1 cellular context compared by ENCODE assay signal in the genomic region with DNA sequence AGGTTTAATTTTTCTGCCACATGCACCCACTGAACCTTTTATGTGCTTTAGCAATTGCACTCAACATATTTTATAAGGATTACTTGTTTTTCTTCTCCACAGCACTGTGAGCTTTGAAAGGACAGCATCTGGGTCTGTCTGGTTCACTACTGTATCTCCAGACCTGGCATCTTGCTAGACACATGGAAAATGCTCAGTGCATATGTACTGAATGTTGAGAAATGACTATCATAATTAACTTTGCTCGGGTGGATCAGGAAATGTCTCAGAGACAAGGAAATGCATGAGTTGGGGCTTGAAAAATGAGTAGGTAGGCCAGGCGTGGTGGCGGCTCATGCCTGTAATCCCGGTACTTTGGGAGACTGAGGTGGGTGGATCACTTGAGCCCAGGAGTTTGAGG.
TF ChIP-seq lines count a peak whose summit lies in the region.

No MANE protein-coding gene starts in this region.

TF ChIP-seq in HepG2, 621 proteins besides CTCF, POLR2A, EP300 and RAD21:
- no peak for TF ChIP-seq PRDM4 (CRISPR knock-in tag; IDR thresholded peaks at IDR 0.05; ENCODE audit: borderline replicate concordance)
- TF ChIP-seq FOXA3 (CRISPR knock-in tag; IDR thresholded peaks at IDR 0.05): no peak
- no peak for TF ChIP-seq CREB3 (CRISPR knock-in tag; IDR thresholded peaks at IDR 0.05)
- no peak for TF ChIP-seq TEAD3 (CRISPR knock-in tag; optimal IDR thresholded peaks at IDR 0.05; ENCODE audit: borderline replicate concordance)
- no peak for TF ChIP-seq BORCS8-MEF2B (CRISPR knock-in tag; IDR thresholded peaks at IDR 0.05)
- TF ChIP-seq LCORL (IDR thresholded peaks at IDR 0.05): peak; percentile 84
- no peak for TF ChIP-seq LCORL (CRISPR knock-in tag; IDR thresholded peaks at IDR 0.05)
- no peak for TF ChIP-seq SOX5 (CRISPR knock-in tag; IDR thresholded peaks at IDR 0.05; ENCODE audit: borderline replicate concordance)
- TF ChIP-seq ZNF329 (CRISPR knock-in tag; IDR thresholded peaks at IDR 0.05; ENCODE audit: low read depth): no peak
- TF ChIP-seq, protein P1, sequence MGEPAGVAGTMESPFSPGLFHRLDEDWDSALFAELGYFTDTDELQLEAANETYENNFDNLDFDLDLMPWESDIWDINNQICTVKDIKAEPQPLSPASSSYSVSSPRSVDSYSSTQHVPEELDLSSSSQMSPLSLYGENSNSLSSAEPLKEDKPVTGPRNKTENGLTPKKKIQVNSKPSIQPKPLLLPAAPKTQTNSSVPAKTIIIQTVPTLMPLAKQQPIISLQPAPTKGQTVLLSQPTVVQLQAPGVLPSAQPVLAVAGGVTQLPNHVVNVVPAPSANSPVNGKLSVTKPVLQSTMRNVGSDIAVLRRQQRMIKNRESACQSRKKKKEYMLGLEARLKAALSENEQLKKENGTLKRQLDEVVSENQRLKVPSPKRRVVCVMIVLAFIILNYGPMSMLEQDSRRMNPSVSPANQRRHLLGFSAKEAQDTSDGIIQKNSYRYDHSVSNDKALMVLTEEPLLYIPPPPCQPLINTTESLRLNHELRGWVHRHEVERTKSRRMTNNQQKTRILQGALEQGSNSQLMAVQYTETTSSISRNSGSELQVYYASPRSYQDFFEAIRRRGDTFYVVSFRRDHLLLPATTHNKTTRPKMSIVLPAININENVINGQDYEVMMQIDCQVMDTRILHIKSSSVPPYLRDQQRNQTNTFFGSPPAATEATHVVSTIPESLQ (CRISPR knock-in tag; conservative IDR thresholded peaks at IDR 0.05): no peak
